In the genomic region with DNA sequence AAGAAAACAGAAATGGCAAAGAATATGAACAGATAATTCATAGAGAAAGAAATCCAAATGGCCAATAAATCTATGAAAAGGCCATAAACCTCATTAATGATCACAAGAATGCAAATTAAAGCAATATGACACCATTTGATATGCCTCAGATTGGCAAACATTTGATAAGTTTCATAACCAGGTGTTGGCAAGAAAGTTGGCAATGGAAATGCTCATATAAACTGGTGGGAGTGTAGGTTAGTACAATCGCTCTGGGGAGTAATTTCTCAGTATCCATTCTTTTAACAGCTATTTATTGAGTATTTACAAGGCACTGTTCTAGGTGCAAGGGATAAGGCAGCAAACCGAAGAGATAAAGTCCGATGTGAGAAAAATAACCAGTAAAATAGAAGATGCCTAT, we compare ENCODE assay signal across 29 cellular contexts.
"Had no signal": no experiment of that assay in that cellular context is flagged by ENCODE, and none has a peak within 500 bp of the region (broad histone marks: within the 10 kb centered on the region; RNA-seq: fewer than 3 reads in every experiment).

No MANE protein-coding gene starts in this region.

- DNase-seq: activated CD4-positive, alpha-beta T cell treated with anti-CD3 and anti-CD28 coated beads for 36 hours; activated CD4-positive, alpha-beta T cell treated with anti-CD3 and anti-CD28 coated beads, Interleukin-2, amount 10 ng/mL, durations not matched to agents 7 days and 5 days; activated CD4-positive, alpha-beta T cell treated with anti-CD3 and anti-CD28 coated beads, Interleukin-2, amount 50 U/mL, for 48 hours; activated CD8-positive, alpha-beta T cell treated with anti-CD3 and anti-CD28 coated beads, Interleukin-2, amount 10 ng/mL, durations not matched to agents 7 days and 5 days; activated gamma-delta T cell treated with Interleukin-2 at 50 U/mL for 16 hours; activated naive CD4-positive, alpha-beta T cell treated with anti-CD3 and anti-CD28 coated beads for 36 hours; activated T-cell treated with anti-CD3 and anti-CD28 coated beads, Interleukin-2, amount 50 U/mL, for 4 hours; adrenal gland; body of pancreas; Kasumi-1; KBM-7; NCI-H1105; NCI-H1417 treated with DMSO at 0.1 percent for 48 hours; NCI-H187 treated with DMSO at 0.1 percent for 48 hours; NCI-H2171 treated with DMSO at 0.1 percent for 48 hours; NCI-H2227 treated with DMSO at 0.1 percent for 48 hours; NCI-H446 treated with DMSO at 0.1 percent for 48 hours; NCI-H524; NCI-H69; NCI-H82; NK-92 treated with Interleukin-12 subunit alpha and Interleukin-12 subunit beta, amount 100 ng/mL, for 24 hours; SHP77; SJCRH30 had no signal

- ATAC-seq: activated CD4-positive, alpha-beta T cell treated with anti-CD3 and anti-CD28 coated beads for 36 hours; activated CD4-positive, CD25-positive, alpha-beta regulatory T cell treated with anti-CD3 and anti-CD28 coated beads, Interleukin-2, amount 50 U/mL, for 24 hours; activated CD8-positive, alpha-beta T cell treated with anti-CD3 and anti-CD28 coated beads, Interleukin-2, amount 10 ng/mL, durations not matched to agents 7 days and 5 days; activated naive CD4-positive, alpha-beta T cell treated with anti-CD3 and anti-CD28 coated beads, Interleukin-2, amount 50 U/mL, for 72 hours; activated T-cell treated with anti-CD3 and anti-CD28 coated beads, Interleukin-2, amount 50 U/mL, for 4 hours; body of pancreas; Panc1; WTC11 had no signal

- H3K27ac ChIP-seq: adrenal gland, body of pancreas, breast epithelium, SJCRH30, SK-N-MC had no signal

- H3K9me3 ChIP-seq: adrenal gland, body of pancreas, breast epithelium, SJCRH30 had no signal

- H3K36me3 ChIP-seq: adrenal gland, breast epithelium, SJCRH30 had no signal

- H3K27me3 ChIP-seq: adrenal gland, body of pancreas, breast epithelium, SJCRH30 had no signal

- H3K4me1 ChIP-seq: adrenal gland, body of pancreas, breast epithelium, SJCRH30 had no signal

- H3K4me3 ChIP-seq: adrenal gland, body of pancreas, breast epithelium, SJCRH30, SK-N-MC had no signal
